ENCODE assay signal across 8 cellular contexts in the genomic region with DNA sequence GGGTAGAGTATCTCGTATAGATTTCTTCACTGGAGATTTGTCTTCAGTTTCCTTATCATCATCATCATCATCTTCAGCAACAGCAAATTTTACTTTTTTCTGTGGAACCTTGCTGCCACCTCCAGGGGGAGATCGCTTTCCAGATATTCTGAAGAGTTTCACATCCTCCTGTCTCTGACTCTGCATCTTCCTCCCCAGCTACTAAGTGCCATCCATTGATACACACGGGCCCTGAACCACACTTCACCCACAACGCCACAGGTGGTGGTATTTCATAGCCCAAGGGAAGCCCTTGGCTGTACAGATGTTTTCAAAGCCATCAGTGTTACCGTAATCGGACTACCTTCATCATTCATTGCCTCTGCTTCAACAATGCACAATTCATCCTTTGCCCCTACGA.
DNase-seq lines count a peak whose midpoint lies in the region; ATAC-seq lines count a peak whose summit lies in the region.

No MANE protein-coding gene starts in this region.

- ATAC-seq in GM18519 (IDR thresholded peaks at IDR 0.05; ENCODE audit: low FRiP score, unreplicated experiment) (peak; percentile 37), HG02642 (IDR thresholded peaks at IDR 0.05; ENCODE audit: poor library complexity, unreplicated experiment) (peak; percentile 65)

- DNase-seq in SK-N-DZ (ENCODE audit: low spot score) = peak; percentile 2
- peak; percentile 15 for DNase-seq in dermis blood vessel endothelial cell
- peak; percentile 69 for DNase-seq in stimulated activated CD4-positive, alpha-beta T cell treated with anti-CD3 and anti-CD28 coated beads, Interleukin-1b, Interleukin-23, amount 100 ng/mL, for 48 hours
- DNase-seq in NK-92 treated with Interleukin-12 subunit alpha and Interleukin-12 subunit beta, amount 100 ng/mL, for 24 hours (lab: John Stamatoyannopoulos, UW) = no peak
- DNase-seq in HuH-7.5 (ENCODE audit: low spot score) = no peak
- DNase-seq in kidney glomerular epithelial cell (lab: John Stamatoyannopoulos, UW) = no peak

Comparison
In these comparisons a context has a peak if more than half of its experiments do, and no peak if none do; other contexts are left out.
1. DNase-seq: peak in SK-N-DZ (single experiment), dermis blood vessel endothelial cell (single experiment) and stimulated activated CD4-positive, alpha-beta T cell treated with anti-CD3 and anti-CD28 coated beads, Interleukin-1b, Interleukin-23, amount 100 ng/mL, for 48 hours (single experiment); none in NK-92 treated with Interleukin-12 subunit alpha and Interleukin-12 subunit beta, amount 100 ng/mL, for 24 hours (single experiment), HuH-7.5 (single experiment) and kidney glomerular epithelial cell (single experiment).